8 cellular contexts compared by ENCODE assay signal in genomic region chr4:56049428-56050212, GRCh38.
DNase-seq lines count a peak whose midpoint lies in the region; ATAC-seq and TF ChIP-seq lines count a peak whose summit lies in the region.

No MANE protein-coding gene starts in this region.

- H3K27me3 ChIP-seq in CD8-positive, alpha-beta memory T cell (ENCODE audit: insufficient read depth, low read length, poor library complexity, severe bottlenecking): peaks cover 23% of the 10 kb centered on the region
- H3K27me3 ChIP-seq in left ventricle myocardium inferior (ENCODE audit: low read depth) (peaks cover 96% of the 10 kb centered on the region), parathyroid adenoma (ENCODE audit: control insufficient read depth, insufficient read depth, low read length) (no peaks in the 10 kb centered on the region)

- H3K36me3 ChIP-seq in CD8-positive, alpha-beta memory T cell (ENCODE audit: insufficient read depth, low read length): no peaks in the 10 kb centered on the region
- H3K36me3 ChIP-seq in left ventricle myocardium inferior: no peaks in the 10 kb centered on the region
- no peaks in the 10 kb centered on the region for H3K36me3 ChIP-seq in parathyroid adenoma (ENCODE audit: control insufficient read depth, insufficient read depth, low read length)

- H2AFZ ChIP-seq in parathyroid adenoma: peak overlapping the region; percentile 84

- H3K27me3 Mint-ChIP-seq in CD8-positive, alpha-beta memory T cell: peaks cover 22 to 71% of the 10 kb centered on the region in 2 donors
- peaks cover 37% of the 10 kb centered on the region for H3K27me3 Mint-ChIP-seq in activated naive CD8-positive, alpha-beta T cell

- H3K4me1 Mint-ChIP-seq in CD8-positive, alpha-beta memory T cell: peaks cover 11 to 20% (median 14%) of the 10 kb centered on the region in 3 donors
- peaks cover 8% of the 10 kb centered on the region for H3K4me1 Mint-ChIP-seq in activated naive CD8-positive, alpha-beta T cell (ENCODE audit: low read depth)

- peak overlapping the region; percentile 51 to 88 (median 63) for H3K4me3 Mint-ChIP-seq in CD8-positive, alpha-beta memory T cell
- peak overlapping the region; percentile 83 for H3K4me3 Mint-ChIP-seq in activated naive CD8-positive, alpha-beta T cell

- no peaks in the 10 kb centered on the region for H3K9me3 ChIP-seq in CD8-positive, alpha-beta memory T cell (ENCODE audit: low read length)
- H3K9me3 ChIP-seq in left ventricle myocardium inferior (replicated peaks): no peaks in the 10 kb centered on the region
- H3K9me3 ChIP-seq in parathyroid adenoma (ENCODE audit: control insufficient read depth, low read length): no peaks in the 10 kb centered on the region

- CTCF ChIA-PET in CD8-positive, alpha-beta memory T cell (lab: Charles Lee): no interaction called here

- no peak overlapping the region for H3K27ac ChIP-seq in CD8-positive, alpha-beta memory T cell (ENCODE audit: low read depth, low read length)
- H3K27ac ChIP-seq in left ventricle myocardium inferior (replicated peaks) (no peak overlapping the region), parathyroid adenoma (peak overlapping the region; percentile 76)

- peak overlapping the region; percentile 8 for H3K9ac ChIP-seq in parathyroid adenoma

- no peaks in the 10 kb centered on the region for H3K9me3 Mint-ChIP-seq in CD8-positive, alpha-beta memory T cell
- no peaks in the 10 kb centered on the region for H3K9me3 Mint-ChIP-seq in activated naive CD8-positive, alpha-beta T cell (ENCODE audit: low read depth)

- intact Hi-C loops in left ventricle myocardium inferior (cut with micrococcal nuclease): no loop called here

- no peak for DNase-seq in CD8-positive, alpha-beta memory T cell
- DNase-seq in NCI-H69 (lab: John Stamatoyannopoulos, UW): peak; percentile 79
- no peak for DNase-seq in left ventricle myocardium inferior
- no peak for DNase-seq in CD1c-positive myeloid dendritic cell (ENCODE audit: extremely low spot score)

- peak; percentile 39 for ATAC-seq in GM18909 (IDR thresholded peaks at IDR 0.05; ENCODE audit: poor library complexity, unreplicated experiment)
- peak; percentile 31 for ATAC-seq in HG03097 (IDR thresholded peaks at IDR 0.05; ENCODE audit: low FRiP score, unreplicated experiment)

- peak overlapping the region; percentile 14 for H3K4me3 ChIP-seq in CD8-positive, alpha-beta memory T cell (ENCODE audit: low read length)
- peak overlapping the region; percentile 67 for H3K4me3 ChIP-seq in left ventricle myocardium inferior
- H3K4me3 ChIP-seq in parathyroid adenoma (ENCODE audit: low read depth, low read length): peak overlapping the region; percentile 61

- POLR2A ChIA-PET in CD8-positive, alpha-beta memory T cell (lab: Charles Lee): no interaction called here

- H3K4me2 ChIP-seq in parathyroid adenoma (ENCODE audit: low read length): peak overlapping the region; percentile 69

- H3K79me2 ChIP-seq in parathyroid adenoma: no peaks in the 10 kb centered on the region

- TF ChIP-seq CTCF in left ventricle myocardium inferior (IDR thresholded peaks at IDR 0.05; ENCODE audit: borderline replicate concordance): no peak
- no peak for TF ChIP-seq CTCF in parathyroid adenoma (IDR thresholded peaks at IDR 0.05)

- peaks cover 8% of the 10 kb centered on the region for H3K4me1 ChIP-seq in CD8-positive, alpha-beta memory T cell (ENCODE audit: insufficient read depth, low read length)
- H3K4me1 ChIP-seq in left ventricle myocardium inferior (peaks cover 16% of the 10 kb centered on the region), parathyroid adenoma (no peaks in the 10 kb centered on the region)

- peak overlapping the region in 2 of 8 donors; percentile 17 to 43 for H3K27ac Mint-ChIP-seq in CD8-positive, alpha-beta memory T cell
- H3K27ac Mint-ChIP-seq in activated naive CD8-positive, alpha-beta T cell: no peak overlapping the region

- peaks cover 0 to 2% (median 0%) of the 10 kb centered on the region in 3 donors for H3K36me3 Mint-ChIP-seq in CD8-positive, alpha-beta memory T cell
- H3K36me3 Mint-ChIP-seq in activated naive CD8-positive, alpha-beta T cell: no peaks in the 10 kb centered on the region

Comparison
In these comparisons a context has a peak if more than half of its experiments do, and no peak if none do; other contexts are left out.
1. H3K4me3 ChIP-seq: peak in every context shown above with its lines; median percentile 67 in left ventricle myocardium inferior; 61 in parathyroid adenoma; 14 in CD8-positive, alpha-beta memory T cell.